In genomic region chr21:44487831-44488230, GRCh38 we compare ENCODE assay signal across 9 cellular contexts. TPM values are rescaled to one million over a fixed set of nuclear protein-coding genes. Genes with fewer than 3 reads are reported as not detected.
DNase-seq lines count a peak whose midpoint lies in the region; ATAC-seq, FAIRE-seq and TF ChIP-seq lines count a peak whose summit lies in the region.
"Had no signal": no experiment of that assay in that cellular context is flagged by ENCODE, and none has a peak within 500 bp of the region (broad histone marks: within the 10 kb centered on the region; RNA-seq: fewer than 3 reads in every experiment).

No MANE protein-coding gene starts in this region.

- TF ChIP-seq POLR2A in H54 (IDR thresholded peaks at IDR 0.05; ENCODE audit: low read depth, low read length), result no peak

- FAIRE-seq in H54 (lab: Jason Lieb, UNC), result no peak

- H3K27me3 ChIP-seq in A673 (replicated peaks; ENCODE audit: insufficient read depth, low read depth, low read length, poor library complexity), result no peaks in the 10 kb centered on the region
- peaks cover 0 to 9% (median 4%) of the 10 kb centered on the region in 3 donors for H3K27me3 ChIP-seq in psoas muscle (ENCODE audit: insufficient read depth in 3 of 3, low read length in 2 of 3)

- 25 to 40% (median 27%) methylated on average over 4 of the region's 4 CpGs for WGBS in psoas muscle, 3 donors

- no peaks in the 10 kb centered on the region for H3K4me1 ChIP-seq in A673 (ENCODE audit: insufficient read depth, low read length, poor library complexity, severe bottlenecking)
- H3K4me1 ChIP-seq in psoas muscle, result no peaks in the 10 kb centered on the region

- H3K36me3 Mint-ChIP-seq in glutamatergic neuron (ENCODE audit: unreplicated experiment), result peaks cover 17% of the 10 kb centered on the region

- intact Hi-C loops in A673 (cut with micrococcal nuclease; ENCODE audit: unreplicated experiment) (no loop called here), psoas muscle (cut with DNase I) (no loop called here)

- no peak overlapping the region for H3K27ac Mint-ChIP-seq in glutamatergic neuron (ENCODE audit: unreplicated experiment)
- H3K27ac Mint-ChIP-seq: activated naive CD4-positive, alpha-beta T cell treated with anti-CD3 and anti-CD28 coated beads, Interleukin-2, amount 50 U/mL, for 72 hours had no signal

- H3K4me3 Mint-ChIP-seq in glutamatergic neuron (ENCODE audit: unreplicated experiment), result no peak overlapping the region

- no peak overlapping the region for H3K27ac ChIP-seq in A673 (ENCODE audit: low read depth, low read length, poor library complexity, severe bottlenecking)
- H3K27ac ChIP-seq in psoas muscle, result no peak overlapping the region

- DNase-seq in A673 (ENCODE audit: low spot score) (peak; percentile 49), H54 (ENCODE audit: insufficient read length, low spot score) (peak; percentile 34), glutamatergic neuron (no peak), psoas muscle (no peak)
- peak; percentile 41 for DNase-seq in activated CD4-positive, alpha-beta T cell treated with anti-CD3 and anti-CD28 coated beads, Interleukin-2, amount 50 U/mL, for 1 hour

- CTCF ChIA-PET in A673 (lab: Charles Lee), result interaction anchor here (0.6 kb wide), 1 partner anchor 767 kb away, joined by 4 read pairs; no protein-coding TSS in a partner anchor

- peaks cover 3% of the 10 kb centered on the region for H3K9me3 ChIP-seq in A673 (ENCODE audit: low read depth, low read length, poor library complexity, severe bottlenecking)
- H3K9me3 ChIP-seq in psoas muscle, result no peaks in the 10 kb centered on the region

- H3K4me3 ChIP-seq in A673 (ENCODE audit: low read depth, low read length, poor library complexity, severe bottlenecking) (no peak overlapping the region), psoas muscle (no peak overlapping the region)

- H3K36me3 ChIP-seq in A673 (ENCODE audit: insufficient read depth, low read length, poor library complexity, severe bottlenecking) (no peaks in the 10 kb centered on the region), psoas muscle (ENCODE audit: insufficient read depth in 1 of 2, low read depth in 1 of 2) (no peaks in the 10 kb centered on the region)

- H3K27me3 Mint-ChIP-seq in glutamatergic neuron (ENCODE audit: unreplicated experiment), result peaks cover 1% of the 10 kb centered on the region

- ATAC-seq in psoas muscle (no peak), GM21515 (IDR thresholded peaks at IDR 0.05; ENCODE audit: unreplicated experiment) (no peak), GM18519 (IDR thresholded peaks at IDR 0.05; ENCODE audit: low FRiP score, unreplicated experiment) (no peak), GM18517 (IDR thresholded peaks at IDR 0.05; ENCODE audit: unreplicated experiment) (no peak)

- no TSS peak for BruUV-seq in A673 (replicated peaks; lab: Mats Ljungman, UMichigan)

- peaks cover 12% of the 10 kb centered on the region for H3K9me3 Mint-ChIP-seq in glutamatergic neuron (ENCODE audit: unreplicated experiment)

- POLR2A ChIA-PET in A673 (lab: Charles Lee; ENCODE audit: low non-redundant PET), result no interaction called here

- no peaks in the 10 kb centered on the region for H3K4me1 Mint-ChIP-seq in glutamatergic neuron (ENCODE audit: low read depth, unreplicated experiment)

- peak; percentile 65 for TF ChIP-seq CTCF in A673 (conservative IDR thresholded peaks at IDR 0.05; ENCODE audit: low read depth, low read length)
- TF ChIP-seq CTCF in glutamatergic neuron (IDR thresholded peaks at IDR 0.05; ENCODE audit: partially characterized antibody, unreplicated experiment), result peak; percentile 66
- no peak for TF ChIP-seq CTCF in psoas muscle (IDR thresholded peaks at IDR 0.05)

RNA-seq across cellular contexts. Expression of gene LRRC3, which starts 32.5 kb away (rescaled TPM):
- total RNA-seq in A673 (2021) (1.5 and 3.1 TPM in 2 replicates), glutamatergic neuron (ENCODE audit: unreplicated experiment) (5.8 TPM), psoas muscle (1 to 10 TPM in 1 of 4 donors, under 1 TPM in 3; 0.13 to 1.1 (median 0.23) TPM)
- polyA plus RNA-seq in psoas muscle, result under 1 TPM; 0.08 to 0.29 (median 0.08) TPM

RNA-seq across cellular contexts. Expression of gene KRTAP10-1, which starts 52.2 kb away (rescaled TPM):
- total RNA-seq in A673 (2021) (0.28 and 0.47 TPM in 2 replicates), glutamatergic neuron (ENCODE audit: unreplicated experiment) (not detected), psoas muscle (not detected)
- polyA plus RNA-seq in psoas muscle, result not detected
- total RNA-seq: activated naive CD4-positive, alpha-beta T cell treated with anti-CD3 and anti-CD28 coated beads, Interleukin-2, amount 50 U/mL, for 72 hours had no signal

Comparison
In these comparisons a context has a peak if more than half of its experiments do, and no peak if none do; other contexts are left out.
1. DNase-seq: peak in A673 (single experiment), H54 (single experiment) and activated CD4-positive, alpha-beta T cell treated with anti-CD3 and anti-CD28 coated beads, Interleukin-2, amount 50 U/mL, for 1 hour (single experiment); none in glutamatergic neuron (single experiment) and psoas muscle (0 of 2).